In genomic region chr16:73064996-73065349, GRCh38 we compare ENCODE assay signal across 10 cellular contexts. TPM values are rescaled to one million over a fixed set of nuclear protein-coding genes. Genes with fewer than 3 reads are reported as not detected.
DNase-seq lines count a peak whose midpoint lies in the region; ATAC-seq and TF ChIP-seq lines count a peak whose summit lies in the region.
"Had no signal": no experiment of that assay in that cellular context is flagged by ENCODE, and none has a peak within 500 bp of the region (broad histone marks: within the 10 kb centered on the region; RNA-seq: fewer than 3 reads in every experiment).

No MANE protein-coding gene starts in this region.

- no peak overlapping the region for H3K4me2 ChIP-seq in PC-3 (ENCODE audit: low read length)

- H3K4me1 ChIP-seq in mucosa of rectum (ENCODE audit: control insufficient read depth in 2 of 2, insufficient read depth in 2 of 2, low read length in 2 of 2) (peaks cover 33 to 39% of the 10 kb centered on the region in 2 donors), thoracic aorta (ENCODE audit: control insufficient read depth in 1 of 2, low read depth in 2 of 2) (peaks cover 32 to 81% of the 10 kb centered on the region in 2 donors), PC-3 (ENCODE audit: insufficient read depth, low read length) (peaks cover 38% of the 10 kb centered on the region)

- H3K4me3 Mint-ChIP-seq in T-helper 1 cell treated with Interleukin-12 subunit alpha and Interleukin-12 subunit beta and Interleukin-4 antibody, amounts not matched to agents 30 μg/mL and 1 μg/mL, for 36 hours, result no peak overlapping the region
- no peak overlapping the region for H3K4me3 Mint-ChIP-seq in activated T-helper 2 cell treated with anti-CD3 and anti-CD28 coated beads, Interferon-gamma antibody, Interleukin-2, Interleukin-4, amounts not matched to agents 10 μg/mL and 5 μg/mL and 100 μg/mL, durations not matched to agents 14 hours and 24 hours and 36 hours (ENCODE audit: low read depth)

- H3K27me3 ChIP-seq in mucosa of rectum (ENCODE audit: control insufficient read depth in 2 of 2, insufficient read depth in 2 of 2, low read length in 2 of 2), result peaks cover 29 to 39% of the 10 kb centered on the region in 2 donors
- no peaks in the 10 kb centered on the region for H3K27me3 ChIP-seq in thoracic aorta (replicated peaks; ENCODE audit: insufficient read depth)
- no peaks in the 10 kb centered on the region for H3K27me3 ChIP-seq in PC-3 (ENCODE audit: low read length)

- H3K27ac ChIP-seq in mucosa of rectum (ENCODE audit: low read depth in 2 of 2, low read length in 2 of 2), result no peak overlapping the region
- H3K27ac ChIP-seq in thoracic aorta, result peak overlapping the region; percentile 99
- H3K27ac ChIP-seq in PC-3 (ENCODE audit: low read length), result no peak overlapping the region
- no peak overlapping the region for H3K27ac ChIP-seq in substantia nigra (ENCODE audit: low read depth, low read length, poor library complexity, severe bottlenecking)
- H3K27ac ChIP-seq: 22Rv1 had no signal

- peak overlapping the region; percentile 11 for H3K27ac Mint-ChIP-seq in T-helper 1 cell treated with Interleukin-12 subunit alpha and Interleukin-12 subunit beta and Interleukin-4 antibody, amounts not matched to agents 30 μg/mL and 1 μg/mL, for 36 hours
- no peak overlapping the region for H3K27ac Mint-ChIP-seq in activated T-helper 2 cell treated with anti-CD3 and anti-CD28 coated beads, Interferon-gamma antibody, Interleukin-2, Interleukin-4, amounts not matched to agents 10 μg/mL and 5 μg/mL and 100 μg/mL, durations not matched to agents 14 hours and 24 hours and 36 hours

- H3K4me3 ChIP-seq in epithelial cell of proximal tubule (ENCODE audit: low read depth, low read length), result peak overlapping the region; percentile 42
- H3K4me3 ChIP-seq in mucosa of rectum (ENCODE audit: low read length in 2 of 2), result peak overlapping the region; percentile 20 to 26
- H3K4me3 ChIP-seq in thoracic aorta, result peak overlapping the region; percentile 89
- no peak overlapping the region for H3K4me3 ChIP-seq in PC-3 (ENCODE audit: low read length)

- H3K36me3 Mint-ChIP-seq in T-helper 1 cell treated with Interleukin-12 subunit alpha and Interleukin-12 subunit beta and Interleukin-4 antibody, amounts not matched to agents 30 μg/mL and 1 μg/mL, for 36 hours (ENCODE audit: low read depth), result no peaks in the 10 kb centered on the region
- H3K36me3 Mint-ChIP-seq in activated T-helper 2 cell treated with anti-CD3 and anti-CD28 coated beads, Interferon-gamma antibody, Interleukin-2, Interleukin-4, amounts not matched to agents 10 μg/mL and 5 μg/mL and 100 μg/mL, durations not matched to agents 14 hours and 24 hours and 36 hours (ENCODE audit: low read depth), result no peaks in the 10 kb centered on the region

- H3K27me3 Mint-ChIP-seq in T-helper 1 cell treated with Interleukin-12 subunit alpha and Interleukin-12 subunit beta and Interleukin-4 antibody, amounts not matched to agents 30 μg/mL and 1 μg/mL, for 36 hours (ENCODE audit: low read depth), result peaks cover 85% of the 10 kb centered on the region
- H3K27me3 Mint-ChIP-seq in activated T-helper 2 cell treated with anti-CD3 and anti-CD28 coated beads, Interferon-gamma antibody, Interleukin-2, Interleukin-4, amounts not matched to agents 10 μg/mL and 5 μg/mL and 100 μg/mL, durations not matched to agents 14 hours and 24 hours and 36 hours (ENCODE audit: low read depth), result peaks cover 79% of the 10 kb centered on the region

- CTCF ChIA-PET in PC-3 (lab: Charles Lee), result no interaction called here

- no peaks in the 10 kb centered on the region for H3K4me1 Mint-ChIP-seq in T-helper 1 cell treated with Interleukin-12 subunit alpha and Interleukin-12 subunit beta and Interleukin-4 antibody, amounts not matched to agents 30 μg/mL and 1 μg/mL, for 36 hours (ENCODE audit: low read depth)
- H3K4me1 Mint-ChIP-seq in activated T-helper 2 cell treated with anti-CD3 and anti-CD28 coated beads, Interferon-gamma antibody, Interleukin-2, Interleukin-4, amounts not matched to agents 10 μg/mL and 5 μg/mL and 100 μg/mL, durations not matched to agents 14 hours and 24 hours and 36 hours (ENCODE audit: low read depth), result no peaks in the 10 kb centered on the region

- H3K9me3 ChIP-seq in mucosa of rectum (ENCODE audit: control insufficient read depth in 2 of 2, low read length in 2 of 2) (no peaks in the 10 kb centered on the region), thoracic aorta (no peaks in the 10 kb centered on the region), PC-3 (ENCODE audit: low read length) (no peaks in the 10 kb centered on the region)

- DNase-seq in T-helper 1 cell (no peak), epithelial cell of proximal tubule (ENCODE audit: low read depth) (no peak), thoracic aorta (ENCODE audit: low spot score) (no peak), PC-3 (no peak), substantia nigra (lab: John Stamatoyannopoulos, UW) (no peak)
- DNase-seq in activated T-helper 2 cell treated with anti-CD3 and anti-CD28 coated beads, Interferon-gamma antibody, Interleukin-2, Interleukin-4, amounts not matched to agents 10 μg/mL and 5 μg/mL and 100 μg/mL, durations not matched to agents 14 hours and 24 hours and 36 hours (ENCODE audit: low spot score), result no peak
- DNase-seq: T-helper 2 cell had no signal

- peaks cover 4% of the 10 kb centered on the region for H3F3A ChIP-seq in PC-3 (ENCODE audit: low read length, unreplicated experiment)

- intact Hi-C loops in PC-3 (cut with micrococcal nuclease), result no loop called here
- intact Hi-C loops in activated T-helper 2 cell treated with anti-CD3 and anti-CD28 coated beads, Interferon-gamma antibody, Interleukin-2, Interleukin-4, amounts not matched to agents 10 μg/mL and 5 μg/mL and 100 μg/mL, durations not matched to agents 14 hours and 24 hours and 36 hours (cut with micrococcal nuclease), result no loop called here

- H3K9me2 ChIP-seq in PC-3 (replicated peaks; ENCODE audit: low read length), result no peaks in the 10 kb centered on the region

- peaks cover 7% of the 10 kb centered on the region; the same call in 1 of the 2 replicates for H3K79me2 ChIP-seq in PC-3 (ENCODE audit: low read length)

- TF ChIP-seq CTCF in epithelial cell of proximal tubule (conservative IDR thresholded peaks at IDR 0.05; ENCODE audit: low read depth, low read length) (no peak), thoracic aorta (IDR thresholded peaks at IDR 0.05) (no peak), PC-3 (conservative IDR thresholded peaks at IDR 0.05; ENCODE audit: low read depth, low read length) (no peak)

- POLR2A ChIA-PET in PC-3 (lab: Charles Lee; ENCODE audit: unreplicated experiment), result no interaction called here

- no peak overlapping the region for H2AFZ ChIP-seq in PC-3 (ENCODE audit: low read length)

- H3K9me3 Mint-ChIP-seq in T-helper 1 cell treated with Interleukin-12 subunit alpha and Interleukin-12 subunit beta and Interleukin-4 antibody, amounts not matched to agents 30 μg/mL and 1 μg/mL, for 36 hours, result no peaks in the 10 kb centered on the region
- no peaks in the 10 kb centered on the region for H3K9me3 Mint-ChIP-seq in activated T-helper 2 cell treated with anti-CD3 and anti-CD28 coated beads, Interferon-gamma antibody, Interleukin-2, Interleukin-4, amounts not matched to agents 10 μg/mL and 5 μg/mL and 100 μg/mL, durations not matched to agents 14 hours and 24 hours and 36 hours

- ATAC-seq in thoracic aorta (ENCODE audit: insufficient number of reproducible peaks, low FRiP score, low read depth) (no peak), PC-3 (no peak)

- no peak overlapping the region for H3K9ac ChIP-seq in mucosa of rectum (ENCODE audit: low read depth in 1 of 2, low read length in 2 of 2)
- H3K9ac ChIP-seq in PC-3 (ENCODE audit: low read length), result no peak overlapping the region

- no peaks in the 10 kb centered on the region for H4K20me1 ChIP-seq in PC-3 (ENCODE audit: low read length)

- H3K36me3 ChIP-seq in mucosa of rectum (ENCODE audit: control insufficient read depth in 2 of 2, insufficient read depth in 2 of 2, low read length in 2 of 2) (no peaks in the 10 kb centered on the region), thoracic aorta (no peaks in the 10 kb centered on the region), PC-3 (ENCODE audit: low read depth, low read length) (no peaks in the 10 kb centered on the region)

- BruUV-seq in PC-3 (replicated peaks; lab: Mats Ljungman, UMichigan), result no TSS peak

RNA-seq across cellular contexts. Expression of gene ZFHX3, which starts 17.0 kb away (rescaled TPM):
- 7.2 and 9.6 TPM in 2 replicates for total RNA-seq in epithelial cell of proximal tubule
- total RNA-seq in thoracic aorta, result 10 to 100 TPM; 57.7 to 70.1 TPM
- total RNA-seq in PC-3 (2014; rRNA removed), result 3.5 and 4.5 TPM in 2 replicates
- 0.62 and 1.2 TPM in 2 replicates for total RNA-seq in activated T-helper 2 cell treated with anti-CD3 and anti-CD28 coated beads, Interferon-gamma antibody, Interleukin-2, Interleukin-4, amounts not matched to agents 10 μg/mL and 5 μg/mL and 100 μg/mL, durations not matched to agents 14 hours and 24 hours and 36 hours

Comparison
In these comparisons a context has a peak if more than half of its experiments do, and no peak if none do; other contexts are left out.
1. H3K27ac ChIP-seq: peak in thoracic aorta (2 of 2); none in mucosa of rectum (0 of 2), PC-3 (single experiment) and substantia nigra (single experiment).